In the genomic region with DNA sequence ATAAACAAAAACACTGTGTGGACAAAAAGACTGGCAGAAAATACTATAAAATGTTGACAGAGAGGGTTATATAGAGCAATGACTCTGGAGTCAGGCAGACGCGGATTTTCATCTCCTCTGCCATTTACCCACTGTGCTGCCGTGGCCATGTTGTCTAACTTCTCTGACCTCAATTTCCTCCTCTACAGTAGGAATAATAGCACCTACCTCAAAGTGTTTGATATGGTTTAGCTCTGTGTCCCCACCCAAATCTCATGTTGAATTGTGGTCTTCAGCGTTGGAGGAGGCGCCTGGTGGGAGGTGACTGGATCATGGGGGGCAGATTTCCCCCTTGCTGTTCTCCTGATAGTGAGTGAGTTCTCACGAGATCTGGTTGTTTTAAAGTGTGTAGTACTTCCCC, we compare ENCODE assay signal across 30 cellular contexts.
"Had no signal": no experiment of that assay in that cellular context is flagged by ENCODE, and none has a peak within 500 bp of the region (broad histone marks: within the 10 kb centered on the region; RNA-seq: fewer than 3 reads in every experiment).

No MANE protein-coding gene starts in this region.

- H3K4me3 Mint-ChIP-seq: naive thymus-derived CD8-positive, alpha-beta T cell; natural killer cell treated with Interleukin-12 subunit alpha and Interleukin-12 subunit beta and Interleukin-15 and Interleukin-18, amount 100 ng/mL, for 72 hours; nephron progenitor cell; neural crest cell; stimulated activated effector memory CD8-positive, alpha-beta T cell treated with anti-CD3 and anti-CD28 coated beads, Interleukin-12 subunit alpha, Interleukin-12 subunit beta, amount 100 ng/mL, for 72 hours; stimulated activated naive B cell treated with anti-CD40 and anti-IgM and Interleukin-4, amounts not matched to agents 10 μg/mL and 1 μg/mL and 100 μg/mL, for 72 hours; stimulated activated naive CD8-positive, alpha-beta T cell treated with anti-CD3 and anti-CD28 coated beads, Interleukin-15, Interleukin-2, amounts not matched to agents 100 ng/mL and 50 ng/mL, for 24 hours had no signal

- H3K27me3 Mint-ChIP-seq: stimulated activated naive CD8-positive, alpha-beta T cell treated with anti-CD3 and anti-CD28 coated beads, Interleukin-15, Interleukin-2, amounts not matched to agents 100 ng/mL and 50 ng/mL, for 24 hours had no signal

- ATAC-seq: naive thymus-derived CD8-positive, alpha-beta T cell; natural killer cell treated with Interleukin-12 subunit alpha and Interleukin-12 subunit beta and Interleukin-15 and Interleukin-18, amount 100 ng/mL, for 72 hours; psoas muscle; right cardiac atrium; right lobe of liver; stimulated activated effector memory CD8-positive, alpha-beta T cell treated with anti-CD3 and anti-CD28 coated beads, Interleukin-12 subunit alpha, Interleukin-12 subunit beta, amount 100 ng/mL, for 72 hours; stimulated activated naive B cell treated with anti-CD40 and anti-IgM and Interleukin-4, amounts not matched to agents 10 μg/mL and 1 μg/mL and 100 μg/mL, for 72 hours had no signal

- H3K27ac Mint-ChIP-seq: naive thymus-derived CD8-positive, alpha-beta T cell; natural killer cell treated with Interleukin-12 subunit alpha and Interleukin-12 subunit beta and Interleukin-15 and Interleukin-18, amount 100 ng/mL, for 72 hours; nephron progenitor cell; progenitor cell of endocrine pancreas; stimulated activated effector memory CD8-positive, alpha-beta T cell treated with anti-CD3 and anti-CD28 coated beads, Interleukin-12 subunit alpha, Interleukin-12 subunit beta, amount 100 ng/mL, for 72 hours; stimulated activated naive B cell treated with anti-CD40 and anti-IgM and Interleukin-4, amounts not matched to agents 10 μg/mL and 1 μg/mL and 100 μg/mL, for 72 hours; stimulated activated naive CD8-positive, alpha-beta T cell treated with anti-CD3 and anti-CD28 coated beads, Interleukin-15, Interleukin-2, amounts not matched to agents 100 ng/mL and 50 ng/mL, for 24 hours had no signal

- H3K27me3 ChIP-seq: neutrophil, ovary, right lobe of liver, sigmoid colon, stomach, thyroid gland, tibial nerve, upper lobe of left lung, vagina had no signal

- H3K4me1 Mint-ChIP-seq: naive thymus-derived CD8-positive, alpha-beta T cell; nephron progenitor cell; neural crest cell; stimulated activated effector memory CD8-positive, alpha-beta T cell treated with anti-CD3 and anti-CD28 coated beads, Interleukin-12 subunit alpha, Interleukin-12 subunit beta, amount 100 ng/mL, for 72 hours; stimulated activated naive B cell treated with anti-CD40 and anti-IgM and Interleukin-4, amounts not matched to agents 10 μg/mL and 1 μg/mL and 100 μg/mL, for 72 hours had no signal

- H3K9me3 ChIP-seq: neutrophil, ovary, psoas muscle, right lobe of liver, sigmoid colon, thoracic aorta, thyroid gland, upper lobe of left lung, vagina had no signal

- H3K36me3 Mint-ChIP-seq: naive thymus-derived CD8-positive, alpha-beta T cell; natural killer cell treated with Interleukin-12 subunit alpha and Interleukin-12 subunit beta and Interleukin-15 and Interleukin-18, amount 100 ng/mL, for 72 hours; stimulated activated effector memory CD8-positive, alpha-beta T cell treated with anti-CD3 and anti-CD28 coated beads, Interleukin-12 subunit alpha, Interleukin-12 subunit beta, amount 100 ng/mL, for 72 hours had no signal

- H3K36me3 ChIP-seq: neutrophil, ovary, right lobe of liver, sigmoid colon, stomach, thoracic aorta, thyroid gland, tibial nerve, upper lobe of left lung, vagina had no signal

- H3K4me3 ChIP-seq: ovary, psoas muscle, right lobe of liver, sigmoid colon, stomach, thoracic aorta, thyroid gland, tibial nerve, upper lobe of left lung, vagina had no signal

- H3K4me1 ChIP-seq: parathyroid adenoma, psoas muscle, right lobe of liver, sigmoid colon, stomach, thyroid gland, tibial nerve, upper lobe of left lung, vagina had no signal

- H3K27ac ChIP-seq: neutrophil, ovary, parathyroid adenoma, psoas muscle, right lobe of liver, sigmoid colon, stomach, thoracic aorta, thyroid gland, tibial nerve, upper lobe of left lung, vagina had no signal

- DNase-seq: naive thymus-derived CD8-positive, alpha-beta T cell; nephron progenitor cell; nucleus accumbens; ovary; posterior cingulate gyrus; psoas muscle; right cardiac atrium; right lobe of liver; sigmoid colon; small intestine; stimulated activated CD4-positive, alpha-beta T cell treated with anti-CD3 and anti-CD28 coated beads, Interleukin-15, amount 100 ng/mL, for 24 hours; stimulated activated CD4-positive, alpha-beta T cell treated with anti-CD3 and anti-CD28 coated beads, Interleukin-2, amount 100 ng/mL, for 24 hours; stimulated activated CD4-positive, alpha-beta T cell treated with anti-CD3 and anti-CD28 coated beads, Interleukin-2, amount 100 ng/mL, for 48 hours; stimulated activated CD4-positive, alpha-beta T cell treated with anti-CD3 and anti-CD28 coated beads, Interleukin-4, amount 100 ng/mL, for 24 hours; stimulated activated naive B cell treated with anti-CD40 and anti-IgM and Interleukin-4, amounts not matched to agents 10 μg/mL and 1 μg/mL and 100 μg/mL, for 72 hours; stimulated activated naive CD4-positive, alpha-beta T cell treated with Interleukin-2 at 50 U/mL for 16 hours; stomach; trophoblast cell had no signal
